Comparison of ENCODE assay signal across 8 cellular contexts in the genomic region with DNA sequence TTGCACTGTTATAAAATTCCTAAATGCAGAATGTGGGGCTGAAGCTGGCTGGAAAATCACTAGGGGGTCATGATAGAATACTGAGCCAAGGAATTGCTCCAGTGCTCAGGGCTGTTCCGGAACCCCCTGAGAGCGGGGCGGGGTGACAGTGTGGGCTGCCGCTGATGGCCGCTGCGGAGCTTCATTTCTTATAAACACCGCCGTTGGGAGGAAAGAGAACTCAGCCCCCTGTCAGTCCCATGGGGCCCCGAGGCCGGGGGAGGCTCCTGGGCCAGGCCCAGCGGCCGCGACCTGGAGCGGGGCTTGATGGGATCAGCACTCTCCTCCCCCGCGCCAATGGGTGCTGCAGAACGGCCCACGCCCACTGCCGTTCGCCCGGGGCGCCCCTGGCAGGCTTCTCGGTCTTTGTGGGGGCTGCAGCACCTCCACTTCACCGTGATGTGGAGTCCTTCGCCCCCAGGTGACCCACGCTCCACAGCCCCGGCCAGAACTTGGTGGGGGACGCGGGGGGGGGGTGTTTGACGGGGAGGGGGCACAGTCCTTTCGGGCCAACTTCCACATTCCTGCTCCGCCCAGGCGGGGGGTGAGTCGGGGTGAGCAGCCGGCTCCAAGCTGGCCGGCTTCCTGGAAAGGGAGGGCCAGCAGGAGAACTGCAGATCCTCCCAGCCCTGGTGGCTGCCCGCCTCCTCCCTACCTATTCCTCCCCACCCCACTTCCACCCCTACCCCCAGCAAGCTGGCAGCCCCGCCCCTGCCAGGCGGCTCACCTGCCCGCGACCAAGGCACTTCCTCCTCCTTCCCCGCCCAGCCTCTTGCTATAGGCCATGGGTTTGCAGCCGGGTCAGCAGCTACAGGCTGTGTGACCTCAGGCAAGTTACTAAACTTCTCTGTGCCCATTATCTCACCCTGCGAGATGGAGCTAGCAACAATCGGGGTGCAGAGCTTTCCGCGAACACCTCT. TPM values are rescaled to one million over a fixed set of nuclear protein-coding genes. Genes with fewer than 3 reads are reported as not detected.
DNase-seq lines count a peak whose midpoint lies in the region; ATAC-seq and TF ChIP-seq lines count a peak whose summit lies in the region.

No MANE protein-coding gene starts in this region.

- peaks cover 54% of the 10 kb centered on the region for H3K27me3 Mint-ChIP-seq in brain

- peaks cover 26% of the 10 kb centered on the region for H3K27me3 ChIP-seq in iPS-15b (ENCODE audit: control insufficient read depth, insufficient read depth, low read length)
- H3K27me3 ChIP-seq in skeletal muscle satellite cell (ENCODE audit: control insufficient read depth, insufficient read depth, low read length), result no peaks in the 10 kb centered on the region

- peaks cover 25% of the 10 kb centered on the region for H3K4me1 Mint-ChIP-seq in brain

- no peaks in the 10 kb centered on the region for H3K36me3 Mint-ChIP-seq in brain

- H3K4me3 Mint-ChIP-seq in brain, result peak overlapping the region; percentile 83 to 90 (median 84)

- peak; percentile 76 for TF ChIP-seq POLR2A in GM18505 (IDR thresholded peaks at IDR 0.05; ENCODE audit: borderline replicate concordance, extremely low read depth, insufficient read depth, insufficient read length)

- H3K4me3 ChIP-seq in iPS-15b (ENCODE audit: low read depth, low read length) (peak overlapping the region; percentile 84), skeletal muscle satellite cell (ENCODE audit: low read length) (peak overlapping the region; percentile 78)

- H3K27ac Mint-ChIP-seq in brain, result peak overlapping the region; percentile 46 to 96 (median 83)

- TF ChIP-seq CTCF in brain (conservative IDR thresholded peaks at IDR 0.05), result no peak

- ATAC-seq in GM18505 (IDR thresholded peaks at IDR 0.05; ENCODE audit: unreplicated experiment) (peak; percentile 43), HG02981 (IDR thresholded peaks at IDR 0.05; ENCODE audit: unreplicated experiment) (peak; percentile 41)

- DNase-seq in NCI-H2081 (lab: John Stamatoyannopoulos, UW) (peak; percentile 85 to 86), UCSD-AML1 (lab: John Stamatoyannopoulos, UW; ENCODE audit: unreplicated experiment) (peak; percentile 89), GM19240 (ENCODE audit: insufficient read length, low spot score) (no peak)

- H3K36me3 ChIP-seq in iPS-15b (ENCODE audit: control insufficient read depth, insufficient read depth, low read length), result no peaks in the 10 kb centered on the region
- H3K36me3 ChIP-seq in skeletal muscle satellite cell (ENCODE audit: insufficient read depth, low read length), result no peaks in the 10 kb centered on the region

- peak overlapping the region; percentile 95 for H3K4me2 ChIP-seq in skeletal muscle satellite cell (ENCODE audit: low read length)

- H3K9me3 ChIP-seq in iPS-15b (ENCODE audit: control insufficient read depth, insufficient read depth, low read length), result no peaks in the 10 kb centered on the region
- H3K9me3 ChIP-seq in skeletal muscle satellite cell (replicated peaks; ENCODE audit: low read length), result no peaks in the 10 kb centered on the region

- H3K4me1 ChIP-seq in iPS-15b (ENCODE audit: control insufficient read depth, insufficient read depth, low read length) (peaks cover 11% of the 10 kb centered on the region), skeletal muscle satellite cell (ENCODE audit: control insufficient read depth, insufficient read depth, low read length) (peaks cover 35% of the 10 kb centered on the region)

- H3K9me3 Mint-ChIP-seq in brain, result peaks cover 0 to 2% (median 0%) of the 10 kb centered on the region in 5 experiments

- H3K9ac ChIP-seq in iPS-15b (ENCODE audit: low read depth, low read length) (peak overlapping the region; percentile 57), skeletal muscle satellite cell (ENCODE audit: low read depth, low read length) (peak overlapping the region; percentile 79)

RNA-seq across cellular contexts. Expression of gene IRF1, which starts 5.4 kb away (rescaled TPM):
- 11.5 TPM for polyA plus RNA-seq in brain (ENCODE audit: insufficient read depth, low read depth, low replicate concordance)
- total RNA-seq in skeletal muscle satellite cell (2012; rRNA removed), result 10.6 and 12.9 TPM in 2 replicates

RNA-seq across cellular contexts. Expression of gene IL5, which starts 47.4 kb away (rescaled TPM):
- not detected for polyA plus RNA-seq in brain (ENCODE audit: insufficient read depth, low read depth, low replicate concordance)
- total RNA-seq in skeletal muscle satellite cell (2012; rRNA removed), result not detected in 2 replicates
